9 cellular contexts compared by ENCODE assay signal in genomic region chr1:205811660-205812059, GRCh38. TPM values are rescaled to one million over a fixed set of nuclear protein-coding genes. Genes with fewer than 3 reads are reported as not detected.
DNase-seq lines count a peak whose midpoint lies in the region; ATAC-seq, FAIRE-seq and TF ChIP-seq lines count a peak whose summit lies in the region.
"Had no signal": no experiment of that assay in that cellular context is flagged by ENCODE, and none has a peak within 500 bp of the region (broad histone marks: within the 10 kb centered on the region; RNA-seq: fewer than 3 reads in every experiment).

No MANE protein-coding gene starts in this region.

- POLR2A ChIA-PET in AG04449 (lab: Yijun Ruan, JAX): interaction anchor here (0.5 to 1.7 kb wide), 3 partner anchors 20 to 166 kb away, joined by 3 to 4 read pairs (median 3); no protein-coding TSS in a partner anchor

- peaks cover 4% of the 10 kb centered on the region for H3K27me3 ChIP-seq in mucosa of stomach (ENCODE audit: control insufficient read depth, insufficient read depth, low read length)

- FAIRE-seq in HTR-8/SVneo (lab: Jason Lieb, UNC): no peak
- FAIRE-seq: GM18507 had no signal

- H3K4me1 ChIP-seq in mucosa of stomach (ENCODE audit: control insufficient read depth, insufficient read depth, low read length): peaks cover 18% of the 10 kb centered on the region

- H3K9ac ChIP-seq in mucosa of stomach (ENCODE audit: low read length): peak overlapping the region; percentile 72

- no peaks in the 10 kb centered on the region for H3K9me3 ChIP-seq in mucosa of stomach (ENCODE audit: control insufficient read depth, low read length)

- H3K36me3 ChIP-seq in mucosa of stomach (ENCODE audit: control insufficient read depth, insufficient read depth, low read length): no peaks in the 10 kb centered on the region

- CTCF ChIA-PET in AG04449 (lab: Yijun Ruan, JAX): interaction anchor here (0.6 to 5.0 kb wide), 12 partner anchors 15 to 292 kb away, joined by 3 to 25 read pairs (median 6); no protein-coding TSS in a partner anchor

- DNase-seq in AG04449 (ENCODE audit: low read depth, low spot score) (no peak), LHCN-M2 (ENCODE audit: low read depth) (peak; percentile 43), choroid plexus epithelial cell (ENCODE audit: low read depth) (no peak), NCI-H446 (lab: John Stamatoyannopoulos, UW) (no peak), cortex of kidney (lab: John Stamatoyannopoulos, UW) (no peak), HTR-8/SVneo (ENCODE audit: insufficient read length, low spot score) (no peak)

- TF ChIP-seq CTCF in AG04449 (IDR thresholded peaks at IDR 0.05; ENCODE audit: insufficient read depth, low read length, missing control alignments) (no peak), choroid plexus epithelial cell (conservative IDR thresholded peaks at IDR 0.05; ENCODE audit: low read depth, low read length) (no peak)

- no peak for ATAC-seq in HG03460 (IDR thresholded peaks at IDR 0.05; ENCODE audit: unreplicated experiment)

- peak overlapping the region; percentile 80 for H3K4me3 ChIP-seq in AG04449 (ENCODE audit: low read depth, low read length)
- H3K4me3 ChIP-seq in choroid plexus epithelial cell (ENCODE audit: low read depth, low read length): peak overlapping the region; percentile 27
- no peak overlapping the region for H3K4me3 ChIP-seq in mucosa of stomach (ENCODE audit: low read length)

RNA-seq across cellular contexts. Expression of gene SLC41A1, which starts 1.3 kb away (rescaled TPM):
- total RNA-seq in LHCN-M2 (2014; rRNA removed): 21.5 and 24.7 TPM in 2 replicates
- 19.6 TPM for polyA plus RNA-seq in LHCN-M2 (2012)

RNA-seq across cellular contexts. Expression of gene RAB29, which starts 36.4 kb away (rescaled TPM):
- total RNA-seq in LHCN-M2 (2014; rRNA removed): 24.9 and 29.3 TPM in 2 replicates
- polyA plus RNA-seq in LHCN-M2 (2012): 19.8 TPM

RNA-seq across cellular contexts. Expression of gene PM20D1, which starts 38.3 kb away (rescaled TPM):
- total RNA-seq in LHCN-M2 (2014; rRNA removed): not detected in 2 replicates
- 0.13 TPM for polyA plus RNA-seq in LHCN-M2 (2012)
